In the genomic region with DNA sequence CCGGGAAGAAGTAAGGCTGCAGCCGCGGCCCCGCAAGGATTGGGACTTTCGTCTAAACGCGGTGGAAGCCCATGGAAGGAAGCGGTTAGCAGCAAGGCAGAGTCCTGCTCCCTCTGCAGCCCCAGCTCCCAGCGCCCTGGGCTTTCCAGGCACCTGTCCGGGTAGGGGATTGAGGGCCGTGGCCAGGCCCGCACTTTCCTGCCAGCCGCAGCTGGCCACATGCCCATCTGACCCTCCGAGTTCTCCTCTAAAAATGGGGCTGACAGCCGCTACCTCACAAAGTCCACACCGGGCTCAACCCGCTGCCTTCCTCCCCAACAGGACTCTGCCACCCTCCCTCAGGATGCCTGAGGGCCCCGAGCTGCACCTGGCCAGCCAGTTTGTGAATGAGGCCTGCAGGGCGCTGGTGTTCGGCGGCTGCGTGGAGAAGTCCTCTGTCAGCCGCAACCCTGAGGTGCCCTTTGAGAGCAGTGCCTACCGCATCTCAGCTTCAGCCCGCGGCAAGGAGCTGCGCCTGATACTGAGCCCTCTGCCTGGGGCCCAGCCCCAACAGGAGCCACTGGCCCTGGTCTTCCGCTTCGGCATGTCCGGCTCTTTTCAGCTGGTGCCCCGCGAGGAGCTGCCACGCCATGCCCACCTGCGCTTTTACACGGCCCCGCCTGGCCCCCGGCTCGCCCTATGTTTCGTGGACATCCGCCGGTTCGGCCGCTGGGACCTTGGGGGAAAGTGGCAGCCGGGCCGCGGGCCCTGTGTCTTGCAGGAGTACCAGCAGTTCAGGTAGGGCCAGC, we compare ENCODE assay signal across 8 cellular contexts. TPM values are rescaled to one million over a fixed set of nuclear protein-coding genes. Genes with fewer than 3 reads are reported as not detected.
DNase-seq lines count a peak whose midpoint lies in the region; ATAC-seq, FAIRE-seq and TF ChIP-seq lines count a peak whose summit lies in the region.

No MANE protein-coding gene starts in this region.

- H3K9me3 ChIP-seq in CD8-positive, alpha-beta T cell (ENCODE audit: low read length), result no peaks in the 10 kb centered on the region
- H3K9me3 ChIP-seq in ectodermal cell (ENCODE audit: control insufficient read depth, low read length), result no peaks in the 10 kb centered on the region

- WGBS in ectodermal cell, 2 experiments, result 43 to 45% methylated on average over 46 of the region's 46 CpGs

- peak overlapping the region; percentile 56 for H3K27ac Mint-ChIP-seq in CD8-positive, alpha-beta T cell

- H3K27me3 ChIP-seq in CD8-positive, alpha-beta T cell (ENCODE audit: insufficient read depth, low read length), result no peaks in the 10 kb centered on the region
- peaks cover 47% of the 10 kb centered on the region for H3K27me3 ChIP-seq in ectodermal cell (ENCODE audit: control insufficient read depth, insufficient read depth, low read length, poor library complexity, severe bottlenecking)

- peaks cover 5% of the 10 kb centered on the region for H3K9me3 Mint-ChIP-seq in CD8-positive, alpha-beta T cell

- H3K4me3 Mint-ChIP-seq in CD8-positive, alpha-beta T cell, result peak overlapping the region; percentile 66

- peaks cover 2% of the 10 kb centered on the region for H3K36me3 Mint-ChIP-seq in CD8-positive, alpha-beta T cell

- H3K4me1 ChIP-seq in CD8-positive, alpha-beta T cell (ENCODE audit: insufficient read depth, low read length), result peaks cover 41% of the 10 kb centered on the region
- H3K4me1 ChIP-seq in ectodermal cell (ENCODE audit: control insufficient read depth, insufficient read depth, low read length), result peaks cover 7% of the 10 kb centered on the region

- no peaks in the 10 kb centered on the region for H3K27me3 Mint-ChIP-seq in CD8-positive, alpha-beta T cell (ENCODE audit: low read depth)

- DNase-seq in CD8-positive, alpha-beta T cell, result no peak
- DNase-seq in NCI-H526 treated with DMSO at 0.1 percent for 48 hours (lab: John Stamatoyannopoulos, UW) (peak; percentile 20), myocyte (ENCODE audit: low read depth) (peak; percentile 40), MV-4-11 (lab: John Stamatoyannopoulos, UW) (no peak), frontal cortex (ENCODE audit: low spot score in 2 of 2) (no peak)

- H3K27ac ChIP-seq in CD8-positive, alpha-beta T cell (ENCODE audit: low read depth, low read length), result peak overlapping the region; percentile 41
- no peak overlapping the region for H3K27ac ChIP-seq in ectodermal cell (ENCODE audit: insufficient read depth, low read depth, low read length, poor library complexity, severe bottlenecking)

- ATAC-seq in CD8-positive, alpha-beta T cell, result no peak
- ATAC-seq in HG02623 (IDR thresholded peaks at IDR 0.05; ENCODE audit: unreplicated experiment) (no peak), HG03135 (IDR thresholded peaks at IDR 0.05; ENCODE audit: unreplicated experiment) (no peak)

- intact Hi-C loops in CD8-positive, alpha-beta T cell (cut with DNase I, micrococcal nuclease), result loop anchor here in 1 of 2 experiments (5.0 kb wide), 1 partner anchor 104 kb away; a partner anchor contains a TSS

- CTCF ChIA-PET in CD8-positive, alpha-beta T cell (lab: Charles Lee), result interaction anchor here (1.4 to 1.7 kb wide), 3 partner anchors 19 to 292 kb away, joined by 3 to 8 read pairs (median 4); a partner anchor contains a TSS

- FAIRE-seq in frontal cortex (lab: Jason Lieb, UNC), result no peak

- H3K4me1 Mint-ChIP-seq in CD8-positive, alpha-beta T cell (ENCODE audit: low read depth), result peaks cover 37% of the 10 kb centered on the region

- peak overlapping the region; percentile 62 for H3K4me3 ChIP-seq in CD8-positive, alpha-beta T cell (ENCODE audit: low read depth, low read length)
- H3K4me3 ChIP-seq in ectodermal cell (ENCODE audit: insufficient read depth, low read depth, low read length), result peak overlapping the region; percentile 71

- H3K36me3 ChIP-seq in CD8-positive, alpha-beta T cell (ENCODE audit: insufficient read depth, low read length), result no peaks in the 10 kb centered on the region
- no peaks in the 10 kb centered on the region for H3K36me3 ChIP-seq in ectodermal cell (ENCODE audit: control insufficient read depth, insufficient read depth, low read length)

- POLR2A ChIA-PET in CD8-positive, alpha-beta T cell (lab: Charles Lee), result interaction anchor here (0.6 to 3.1 kb wide), 8 partner anchors 11 to 299 kb away, joined by 3 to 30 read pairs (median 4); a partner anchor contains a TSS

- no peak for TF ChIP-seq CTCF in CD8-positive, alpha-beta T cell (IDR thresholded peaks at IDR 0.05)

RNA-seq across cellular contexts. Expression of a gene that starts 1.9 kb away (rescaled TPM):
- total RNA-seq in CD8-positive, alpha-beta T cell, result 10 to 100 TPM; 27.1 to 29.5 TPM
- polyA plus RNA-seq in ectodermal cell (2013, experiment 1 of 4), result 12.8 TPM
- 10.9 TPM for polyA plus RNA-seq in ectodermal cell (2013, experiment 2 of 4)
- polyA plus RNA-seq in ectodermal cell (2013, experiment 3 of 4), result 10.7 TPM
- polyA plus RNA-seq in ectodermal cell (2013, experiment 4 of 4), result 12.2 TPM
- total RNA-seq in myocyte (1.3 and 5.8 TPM in 2 replicates), frontal cortex (21.6 TPM)
- polyA plus RNA-seq in myocyte (2012), result 3.8 TPM

RNA-seq across cellular contexts. Expression of a gene that starts 12.9 kb away (rescaled TPM):
- 10 to 100 TPM; 10.1 to 10.2 TPM for total RNA-seq in CD8-positive, alpha-beta T cell
- 90.3 TPM for polyA plus RNA-seq in ectodermal cell (2013, experiment 1 of 4)
- 83.9 TPM for polyA plus RNA-seq in ectodermal cell (2013, experiment 2 of 4)
- 78.4 TPM for polyA plus RNA-seq in ectodermal cell (2013, experiment 3 of 4)
- polyA plus RNA-seq in ectodermal cell (2013, experiment 4 of 4), result 84.3 TPM
- total RNA-seq in myocyte, result 53.4 and 55.5 TPM in 2 replicates
- polyA plus RNA-seq in myocyte (2012), result 71.2 TPM
- total RNA-seq in frontal cortex, result 21.2 TPM

RNA-seq across cellular contexts. Expression of a gene that starts 19.6 kb away (rescaled TPM):
- 100 to 1,000 TPM; 342 to 373 TPM for total RNA-seq in CD8-positive, alpha-beta T cell
- polyA plus RNA-seq in ectodermal cell (2013, experiment 1 of 4), result 117 TPM
- 114 TPM for polyA plus RNA-seq in ectodermal cell (2013, experiment 2 of 4)
- 88.1 TPM for polyA plus RNA-seq in ectodermal cell (2013, experiment 3 of 4)
- polyA plus RNA-seq in ectodermal cell (2013, experiment 4 of 4), result 94.2 TPM
- total RNA-seq in myocyte (123 and 140 TPM in 2 replicates), frontal cortex (58.7 TPM)
- polyA plus RNA-seq in myocyte (2012), result 102 TPM

Comparison
In these comparisons a context has a peak if more than half of its experiments do, and no peak if none do; other contexts are left out.
1. DNase-seq: peak in NCI-H526 treated with DMSO at 0.1 percent for 48 hours (single experiment) and myocyte (single experiment); none in CD8-positive, alpha-beta T cell (0 of 7), MV-4-11 (single experiment) and frontal cortex (0 of 2).